ENCODE assay signal across 8 cellular contexts in the genomic region with DNA sequence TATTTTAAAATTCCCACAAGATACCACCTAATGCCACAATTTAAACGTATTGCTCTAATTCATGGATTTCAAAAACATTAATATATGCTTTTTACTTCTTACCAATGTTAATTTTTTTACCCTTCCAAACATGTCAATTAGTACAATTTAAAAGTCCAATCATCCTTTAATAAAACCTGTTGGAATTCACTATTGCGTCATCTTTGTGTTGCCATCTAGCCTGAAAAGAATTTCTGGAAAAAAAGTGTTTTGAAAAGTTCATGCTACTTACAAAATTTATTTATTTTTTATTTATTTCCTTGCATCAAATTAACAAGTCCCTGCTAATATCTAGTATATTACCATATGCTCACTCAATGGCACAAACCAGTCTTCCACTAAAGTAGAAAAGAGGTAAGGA. TPM values are rescaled to one million over a fixed set of nuclear protein-coding genes. Genes with fewer than 3 reads are reported as not detected.
DNase-seq lines count a peak whose midpoint lies in the region; ATAC-seq, FAIRE-seq and TF ChIP-seq lines count a peak whose summit lies in the region.
"Not testable (repeated sequence)": the region's sequence is repeated elsewhere in the genome, so short reads cannot be mapped to it uniquely, and the experiment has no call there.

No MANE protein-coding gene starts in this region.

- not testable (repeated sequence) for H2BK15ac ChIP-seq in IMR-90 (ENCODE audit: low read depth, low read length)

- FAIRE-seq in A549 (lab: Jason Lieb, UNC); keratinocyte (lab: Jason Lieb, UNC): not testable (repeated sequence)

- H3K36me3 ChIP-seq in IMR-90 (ENCODE audit: control insufficient read depth, insufficient read depth, low read length); PC-9 (ENCODE audit: low read depth); esophagus squamous epithelium; keratinocyte (ENCODE audit: control insufficient read depth in 2 of 2, extremely low read depth in 1 of 2, insufficient read depth in 2 of 2, low read length in 2 of 2); vagina: not testable (repeated sequence)

- not testable (repeated sequence) for H3K9me3 ChIP-seq in A549; IMR-90 (ENCODE audit: control insufficient read depth, insufficient read depth, low read length); PC-9 (ENCODE audit: insufficient read depth, low read depth); esophagus squamous epithelium; keratinocyte (ENCODE audit: control insufficient read depth, low read depth, low read length); vagina

- not testable (repeated sequence) for H2BK20ac ChIP-seq in IMR-90 (ENCODE audit: low read depth, low read length)

- not testable (repeated sequence) for H3K79me1 ChIP-seq in IMR-90 (ENCODE audit: low read depth in 1 of 2, low read length in 2 of 2)

- H3K4me1 ChIP-seq in A549: peaks cover 22% of the 10 kb centered on the region
- H3K4me1 ChIP-seq in IMR-90 (ENCODE audit: control insufficient read depth, insufficient read depth, low read length); keratinocyte (ENCODE audit: control insufficient read depth, extremely low read depth, insufficient read depth, low read length); vagina: not testable (repeated sequence)
- H3K4me1 ChIP-seq in PC-9 (replicated peaks; ENCODE audit: insufficient read depth): peaks cover 11% of the 10 kb centered on the region; the same call in 1 of the 2 replicates
- H3K4me1 ChIP-seq in esophagus squamous epithelium: peaks cover 0 to 27% (median 4%) of the 10 kb centered on the region in 3 donors

- H3K27ac ChIP-seq in A549 (peak overlapping the region; percentile 61 to 77; a peak in 5 of 6 replicates), esophagus squamous epithelium (peak overlapping the region in 2 of 4 donors; percentile 63 to 89), keratinocyte (ENCODE audit: control insufficient read depth, insufficient read depth, low read length) (peak overlapping the region; percentile 26), vagina (peak overlapping the region; percentile 39)
- not testable (repeated sequence) for H3K27ac ChIP-seq in IMR-90 (ENCODE audit: insufficient read depth, low read length); PC-9

- not testable (repeated sequence) for H2AFZ ChIP-seq in IMR-90 (replicated peaks; ENCODE audit: low read length, poor library complexity); PC-9; keratinocyte (ENCODE audit: control insufficient read depth, low read length)

- not testable (repeated sequence) for H3K56ac ChIP-seq in IMR-90 (ENCODE audit: extremely low read depth, insufficient read depth, low read length)

- not testable (repeated sequence) for TF ChIP-seq POLR2A in A549 (IDR thresholded peaks at IDR 0.05; ENCODE audit: low read length); IMR-90 (IDR thresholded peaks at IDR 0.05; ENCODE audit: low read depth, low read length); esophagus squamous epithelium (IDR thresholded peaks at IDR 0.05); vagina (IDR thresholded peaks at IDR 0.05)

- peaks cover 12% of the 10 kb centered on the region for H3K36me3 Mint-ChIP-seq in brain
- not testable (repeated sequence) for H3K36me3 Mint-ChIP-seq in progenitor cell of endocrine pancreas (ENCODE audit: insufficient read depth)

- TF ChIP-seq CTCF in A549 (IDR thresholded peaks at IDR 0.05); IMR-90 (conservative IDR thresholded peaks at IDR 0.05; ENCODE audit: low read depth, low read length); PC-9 (conservative IDR thresholded peaks at IDR 0.05); brain (conservative IDR thresholded peaks at IDR 0.05); esophagus squamous epithelium (IDR thresholded peaks at IDR 0.05); keratinocyte (optimal IDR thresholded peaks at IDR 0.05 in 1 of 3, IDR thresholded peaks at IDR 0.05 in 1 of 3, conservative IDR thresholded peaks at IDR 0.05 in 1 of 3; ENCODE audit: extremely low read depth in 1 of 3, insufficient read depth in 2 of 3, low read length in 3 of 3); progenitor cell of endocrine pancreas (IDR thresholded peaks at IDR 0.05; ENCODE audit: unreplicated experiment); vagina (IDR thresholded peaks at IDR 0.05): not testable (repeated sequence)

- dilution Hi-C loops in IMR-90 (cut with HindIII; ENCODE audit: low sequenced_read_pairs, unreplicated experiment); keratinocyte (cut with MboI; ENCODE audit: extremely low pct_ligation_motif_present, low sequenced_read_pairs): not testable (repeated sequence)

- POLR2A ChIA-PET in A549 (lab: Yijun Ruan, JAX); IMR-90 (lab: Charles Lee; ENCODE audit: unreplicated experiment); PC-9 (lab: Charles Lee; ENCODE audit: unreplicated experiment): not testable (repeated sequence)

- H3K4me1 Mint-ChIP-seq in brain: peaks cover 22% of the 10 kb centered on the region
- H3K4me1 Mint-ChIP-seq in progenitor cell of endocrine pancreas (ENCODE audit: low read depth): not testable (repeated sequence)

- not testable (repeated sequence) for H2BK120ac ChIP-seq in IMR-90 (ENCODE audit: low read depth, low read length)

- not testable (repeated sequence) for ATAC-seq in A549; IMR-90 (ENCODE audit: low read depth)

- H3K4me2 ChIP-seq in A549: peak overlapping the region; percentile 74
- H3K4me2 ChIP-seq in IMR-90 (ENCODE audit: low read depth, low read length): not testable (repeated sequence)
- peak overlapping the region; percentile 87 for H3K4me2 ChIP-seq in PC-9
- H3K4me2 ChIP-seq in keratinocyte (ENCODE audit: control insufficient read depth, extremely low read depth, insufficient read depth, low read depth, low read length): peak overlapping the region; percentile 56

- not testable (repeated sequence) for H3F3A ChIP-seq in PC-9 (ENCODE audit: insufficient read depth, low read depth)

- not testable (repeated sequence) for TF ChIP-seq RAD21 in A549 (conservative IDR thresholded peaks at IDR 0.05 in 1 of 2, IDR thresholded peaks at IDR 0.05 in 1 of 2); IMR-90 (IDR thresholded peaks at IDR 0.05; ENCODE audit: low read length)

- H3K4me3 Mint-ChIP-seq in brain: peak overlapping the region in 4 of 5 experiments; percentile 96 to 99 (median 98)
- peak overlapping the region; percentile 40 for H3K4me3 Mint-ChIP-seq in progenitor cell of endocrine pancreas (ENCODE audit: low read depth)

- H4K8ac ChIP-seq in IMR-90 (ENCODE audit: low read depth in 2 of 2, low read length in 2 of 2): not testable (repeated sequence)

- peak overlapping the region in 1 of 5 experiments; percentile 81 for H3K27ac Mint-ChIP-seq in brain
- not testable (repeated sequence) for H3K27ac Mint-ChIP-seq in progenitor cell of endocrine pancreas

- H3K4ac ChIP-seq in IMR-90 (ENCODE audit: low read depth, low read length): not testable (repeated sequence)

- H3K27me3 Mint-ChIP-seq in brain, progenitor cell of endocrine pancreas: not testable (repeated sequence)

- H3K9ac ChIP-seq in IMR-90 (ENCODE audit: low read depth, low read length); keratinocyte (ENCODE audit: control insufficient read depth, extremely low read depth, insufficient read depth, low read length): not testable (repeated sequence)

- not testable (repeated sequence) for H3K9me1 ChIP-seq in IMR-90 (ENCODE audit: insufficient read depth, low read length); keratinocyte (ENCODE audit: control insufficient read depth, extremely low read depth, insufficient read depth, low read length)

- not testable (repeated sequence) for H2BK5ac ChIP-seq in IMR-90 (ENCODE audit: low read depth, low read length, poor library complexity, severe bottlenecking)

- not testable (repeated sequence) for H4K91ac ChIP-seq in IMR-90 (ENCODE audit: insufficient read depth, low read depth, low read length)

- H3K18ac ChIP-seq in IMR-90 (ENCODE audit: low read depth, low read length): not testable (repeated sequence)

- not testable (repeated sequence) for H4K20me1 ChIP-seq in IMR-90 (ENCODE audit: insufficient read depth, low read length); PC-9 (ENCODE audit: insufficient read depth); keratinocyte (ENCODE audit: control insufficient read depth, extremely low read depth, insufficient read depth, low read length)

- H3K79me2 ChIP-seq in PC-9 (ENCODE audit: low read depth) (peaks cover 52% of the 10 kb centered on the region), keratinocyte (ENCODE audit: control insufficient read depth, insufficient read depth, low read length) (peaks cover 31% of the 10 kb centered on the region)

- CTCF ChIA-PET in A549 (lab: Yijun Ruan, JAX); IMR-90 (lab: Yijun Ruan, JAX); PC-9 (lab: Charles Lee): not testable (repeated sequence)

- H3K27me3 ChIP-seq in IMR-90 (ENCODE audit: control insufficient read depth, insufficient read depth, low read length); PC-9 (ENCODE audit: insufficient read depth, low read depth); esophagus squamous epithelium; keratinocyte (ENCODE audit: control insufficient read depth, extremely low read depth, insufficient read depth, low read length); vagina: not testable (repeated sequence)

- DNase-seq in A549 (ENCODE audit: low read depth in 1 of 2, low spot score in 1 of 2); IMR-90; PC-9; esophagus squamous epithelium (lab: John Stamatoyannopoulos, UW); keratinocyte (ENCODE audit: low read depth, low spot score); progenitor cell of endocrine pancreas (ENCODE audit: low spot score, unreplicated experiment); vagina (ENCODE audit: extremely low spot score in 2 of 2): not testable (repeated sequence)

- not testable (repeated sequence) for H3K14ac ChIP-seq in IMR-90 (replicated peaks; ENCODE audit: low read depth, low read length)

- not testable (repeated sequence) for BruUV-seq in IMR-90 (replicated peaks; lab: Mats Ljungman, UMichigan); PC-9 (replicated peaks; lab: Mats Ljungman, UMichigan)

- not testable (repeated sequence) for H3K9me2 ChIP-seq in PC-9 (ENCODE audit: insufficient read depth)

- in situ Hi-C loops in IMR-90 (cut with MboI; ENCODE audit: low sequenced_read_pairs): not testable (repeated sequence)

- 40% methylated on average over 2 of the region's 2 CpGs for WGBS in A549 (ENCODE audit: missing lambda C conversion rate)
- 100% methylated on average over 1 of the region's 2 CpGs; no CpG with 5 or more reads in 1 of the 2 experiments for WGBS in IMR-90 (ENCODE audit: extremely low coverage in 2 of 2, insufficient read length in 1 of 2), 2 experiments
- WGBS in esophagus squamous epithelium, 2 donors: 30 to 40% methylated on average over 2 of the region's 2 CpGs

- not testable (repeated sequence) for H2AK5ac ChIP-seq in IMR-90 (ENCODE audit: low read depth, low read length)

- H3K4me3 ChIP-seq in A549; IMR-90 (ENCODE audit: insufficient read depth, low read depth, low read length); vagina: not testable (repeated sequence)
- H3K4me3 ChIP-seq in PC-9: peak overlapping the region; percentile 21; the same call in 1 of the 2 replicates
- H3K4me3 ChIP-seq in esophagus squamous epithelium: peak overlapping the region in 3 of 4 donors; percentile 15 to 35 (median 23)
- H3K4me3 ChIP-seq in keratinocyte (ENCODE audit: control insufficient read depth in 2 of 3, extremely low read depth in 1 of 3, insufficient read depth in 2 of 3, low read depth in 1 of 3, low read length in 3 of 3): peak overlapping the region in 1 of 3 experiments; percentile 12

- not testable (repeated sequence) for TF ChIP-seq EP300 in A549 (IDR thresholded peaks at IDR 0.05)

- intact Hi-C loops in IMR-90 (cut with micrococcal nuclease); PC-9 (cut with micrococcal nuclease; ENCODE audit: unreplicated experiment); esophagus squamous epithelium (cut with DNase I); vagina (cut with DNase I): not testable (repeated sequence)

- H4K5ac ChIP-seq in IMR-90 (ENCODE audit: low read depth, low read length): not testable (repeated sequence)

- H2AK9ac ChIP-seq in IMR-90 (replicated peaks; ENCODE audit: low read depth, low read length, poor library complexity): not testable (repeated sequence)

- not testable (repeated sequence) for H3K23ac ChIP-seq in IMR-90 (ENCODE audit: low read depth, low read length)

- H3K9me3 Mint-ChIP-seq in brain; progenitor cell of endocrine pancreas (ENCODE audit: low read depth): not testable (repeated sequence)

RNA-seq across cellular contexts. Expression of a gene that starts 42.6 kb away (rescaled TPM):
- polyA plus RNA-seq in A549 (2011; rRNA removed) (129 and 134 TPM in 2 replicates), A549 (2017; fragmentation: RNase III; extraction: RNeasy Plus Mini Kit Qiagen cat#74134 plus additional on column Dnase treatment) (69.6 to 70.6 TPM (median 69.8 TPM) in 3 replicates), IMR-90 (2012; rRNA removed) (36.3 and 39.6 TPM in 2 replicates), brain (ENCODE audit: insufficient read depth, low read depth, low replicate concordance) (44.3 TPM), keratinocyte (47.4 to 64.9 TPM (median 53.3 TPM) in 3 replicates)
- 60.1 and 60.9 TPM in 2 replicates for polyA plus RNA-seq in A549 (2012; cell fraction: cytosol; rRNA removed)
- 26.9 and 47.3 TPM in 2 replicates for polyA plus RNA-seq in A549 (2012; cell fraction: nucleus; rRNA removed)
- 52.2 and 64.1 TPM in 2 replicates for polyA minus RNA-seq in A549 (2011; rRNA and poly(A)+ RNA removed)
- total RNA-seq in IMR-90 (2012; rRNA removed) (44.2 and 46.8 TPM in 2 replicates), PC-9 (2021) (50.6 and 56.2 TPM in 2 replicates), esophagus squamous epithelium (10 to 100 TPM; 21.3 to 33.0 (median 29.9) TPM), progenitor cell of endocrine pancreas (41.8 and 46.3 TPM in 2 replicates), vagina (22.1 TPM)
- 15.4 and 41.7 TPM in 2 replicates for polyA plus RNA-seq in IMR-90 (2012; cell fraction: cytosol; rRNA removed)
- polyA plus RNA-seq in IMR-90 (2012; cell fraction: nucleus; rRNA removed; ENCODE audit: low replicate concordance): 4.9 and 23.6 TPM in 2 replicates
- 35.5 TPM for polyA plus RNA-seq in keratinocyte (2011; ENCODE audit: low read depth)
- 50.6 and 71.3 TPM in 2 replicates for polyA plus RNA-seq in keratinocyte (2011; cell fraction: cytosol; rRNA removed)
- polyA plus RNA-seq in keratinocyte (2011; cell fraction: nucleus; rRNA removed): 33.2 and 38.5 TPM in 2 replicates
- polyA plus RNA-seq in keratinocyte (2012; ENCODE audit: low replicate concordance): 33.2 and 33.8 TPM in 2 replicates
- polyA minus RNA-seq in keratinocyte: 17.3 to 40.7 TPM (median 37.4 TPM) in 3 replicates
- 18.6 TPM for polyA minus RNA-seq in keratinocyte (2011; cell fraction: cytosol; rRNA and poly(A)+ RNA removed)
- polyA minus RNA-seq in keratinocyte (2011; cell fraction: nucleus; rRNA and poly(A)+ RNA removed): 9.8 and 12.3 TPM in 2 replicates
